15 cellular contexts compared by ENCODE assay signal in genomic region chr2:217929294-217929671, GRCh38.
DNase-seq lines count a peak whose midpoint lies in the region; ATAC-seq, FAIRE-seq and TF ChIP-seq lines count a peak whose summit lies in the region.
"Had no signal": no experiment of that assay in that cellular context is flagged by ENCODE, and none has a peak within 500 bp of the region (broad histone marks: within the 10 kb centered on the region; RNA-seq: fewer than 3 reads in every experiment).

No MANE protein-coding gene starts in this region.

- FAIRE-seq in astrocyte (lab: Jason Lieb, UNC) (no peak), kidney (lab: Jason Lieb, UNC) (no peak)
- FAIRE-seq: G401.6, GM18507, K562 had no signal

- no peak overlapping the region for H3K4me3 Mint-ChIP-seq in astrocyte (ENCODE audit: unreplicated experiment)
- H3K4me3 Mint-ChIP-seq in T-helper 2 cell treated with Interferon-gamma antibody and Interleukin-4, amounts not matched to agents 5 μg/mL and 100 μg/mL, for 36 hours = no peak overlapping the region
- H3K4me3 Mint-ChIP-seq: activated CD8-positive, alpha-beta T cell treated with anti-CD3 and anti-CD28 coated beads for 36 hours; brain; CD4-positive, alpha-beta memory T cell had no signal

- H3K4me3 ChIP-seq in astrocyte (ENCODE audit: insufficient read depth, low read depth, low read length) (no peak overlapping the region), kidney (ENCODE audit: low read length in 2 of 2) (peak overlapping the region in 1 of 2 donors; percentile 16), rectal smooth muscle tissue (ENCODE audit: low read length) (peak overlapping the region; percentile 53), upper lobe of right lung (no peak overlapping the region)
- H3K4me3 ChIP-seq: K562 had no signal

- H3K9me3 Mint-ChIP-seq in astrocyte (ENCODE audit: unreplicated experiment) = no peaks in the 10 kb centered on the region
- H3K9me3 Mint-ChIP-seq in T-helper 2 cell treated with Interferon-gamma antibody and Interleukin-4, amounts not matched to agents 5 μg/mL and 100 μg/mL, for 36 hours = no peaks in the 10 kb centered on the region
- H3K9me3 Mint-ChIP-seq: activated CD8-positive, alpha-beta T cell treated with anti-CD3 and anti-CD28 coated beads for 36 hours; activated T-helper 2 cell treated with anti-CD3 and anti-CD28 coated beads, Interferon-gamma antibody, Interleukin-2, Interleukin-4, amounts not matched to agents 10 μg/mL and 5 μg/mL and 100 μg/mL, durations not matched to agents 14 hours and 24 hours and 36 hours; brain; CD4-positive, alpha-beta memory T cell had no signal

- H4K20me1 ChIP-seq in astrocyte (ENCODE audit: insufficient read depth, low read length) = peaks cover 3% of the 10 kb centered on the region

- H2AFZ ChIP-seq in astrocyte (ENCODE audit: low read depth, low read length) = no peak overlapping the region

- no peaks in the 10 kb centered on the region for H3K27me3 Mint-ChIP-seq in astrocyte (ENCODE audit: low read depth, unreplicated experiment)
- peaks cover 8% of the 10 kb centered on the region for H3K27me3 Mint-ChIP-seq in T-helper 2 cell treated with Interferon-gamma antibody and Interleukin-4, amounts not matched to agents 5 μg/mL and 100 μg/mL, for 36 hours (ENCODE audit: low read depth)
- H3K27me3 Mint-ChIP-seq: brain had no signal

- TF ChIP-seq CTCF in astrocyte (IDR thresholded peaks at IDR 0.05; ENCODE audit: insufficient read depth, low read depth, low read length) (no peak), kidney (IDR thresholded peaks at IDR 0.05; ENCODE audit: borderline replicate concordance, extremely low read depth, insufficient read depth) (no peak), upper lobe of right lung (IDR thresholded peaks at IDR 0.05) (no peak), omental fat pad (IDR thresholded peaks at IDR 0.05) (no peak)

- peak; percentile 0 for ATAC-seq in upper lobe of right lung
- no peak for ATAC-seq in omental fat pad (ENCODE audit: low FRiP score)
- ATAC-seq in GM21381 (IDR thresholded peaks at IDR 0.05; ENCODE audit: unreplicated experiment) = no peak
- ATAC-seq: activated CD8-positive, alpha-beta T cell treated with anti-CD3 and anti-CD28 coated beads for 36 hours; K562 had no signal

- H3K27ac ChIP-seq in astrocyte (ENCODE audit: low read depth, low read length) = peak overlapping the region; percentile 24
- H3K27ac ChIP-seq in kidney (ENCODE audit: low read depth in 2 of 2, low read length in 2 of 2) = peak overlapping the region; percentile 91 to 94
- H3K27ac ChIP-seq in rectal smooth muscle tissue (ENCODE audit: low read depth, low read length) = peak overlapping the region; percentile 98
- peak overlapping the region; percentile 91 for H3K27ac ChIP-seq in upper lobe of right lung

- no peaks in the 10 kb centered on the region for H3K9me3 ChIP-seq in astrocyte (ENCODE audit: insufficient read depth, low read depth, low read length)
- H3K9me3 ChIP-seq in kidney (ENCODE audit: control insufficient read depth in 1 of 2, low read length in 2 of 2) = no peaks in the 10 kb centered on the region
- H3K9me3 ChIP-seq in upper lobe of right lung = no peaks in the 10 kb centered on the region

- peaks cover 90% of the 10 kb centered on the region for H3K4me1 Mint-ChIP-seq in astrocyte (ENCODE audit: low read depth, unreplicated experiment)
- peaks cover 9% of the 10 kb centered on the region for H3K4me1 Mint-ChIP-seq in T-helper 2 cell treated with Interferon-gamma antibody and Interleukin-4, amounts not matched to agents 5 μg/mL and 100 μg/mL, for 36 hours (ENCODE audit: low read depth)
- H3K4me1 Mint-ChIP-seq: CD4-positive, alpha-beta memory T cell had no signal

- H3K27me3 ChIP-seq in astrocyte (ENCODE audit: insufficient read depth, low read length) (no peaks in the 10 kb centered on the region), rectal smooth muscle tissue (ENCODE audit: control insufficient read depth, insufficient read depth, low read length) (no peaks in the 10 kb centered on the region), upper lobe of right lung (no peaks in the 10 kb centered on the region)

- H3K27ac Mint-ChIP-seq in astrocyte (ENCODE audit: unreplicated experiment) = no peak overlapping the region
- H3K27ac Mint-ChIP-seq in T-helper 2 cell treated with Interferon-gamma antibody and Interleukin-4, amounts not matched to agents 5 μg/mL and 100 μg/mL, for 36 hours = no peak overlapping the region
- H3K27ac Mint-ChIP-seq: activated CD8-positive, alpha-beta T cell treated with anti-CD3 and anti-CD28 coated beads for 36 hours; activated T-helper 2 cell treated with anti-CD3 and anti-CD28 coated beads, Interferon-gamma antibody, Interleukin-2, Interleukin-4, amounts not matched to agents 10 μg/mL and 5 μg/mL and 100 μg/mL, durations not matched to agents 14 hours and 24 hours and 36 hours had no signal

- DNase-seq in astrocyte (ENCODE audit: low read depth) (no peak), kidney (no peak), upper lobe of right lung (no peak), omental fat pad (ENCODE audit: low spot score) (no peak)
- no peak for DNase-seq in T-helper 2 cell treated with Interferon-gamma antibody and Interleukin-4, amounts not matched to agents 5 μg/mL and 100 μg/mL, for 36 hours (ENCODE audit: low spot score)
- DNase-seq: activated CD8-positive, alpha-beta T cell treated with anti-CD3 and anti-CD28 coated beads for 36 hours; CD4-positive, alpha-beta memory T cell; NCI-H1436 treated with DMSO at 0.1 percent for 48 hours had no signal

- H3K36me3 ChIP-seq in astrocyte (ENCODE audit: insufficient read depth, low read length) = peaks cover 9% of the 10 kb centered on the region
- H3K36me3 ChIP-seq in kidney (ENCODE audit: control insufficient read depth in 1 of 2, insufficient read depth in 2 of 2, low read length in 2 of 2) = peaks cover 4 to 43% of the 10 kb centered on the region in 2 donors
- no peaks in the 10 kb centered on the region for H3K36me3 ChIP-seq in rectal smooth muscle tissue (ENCODE audit: control insufficient read depth, insufficient read depth, low read length)
- H3K36me3 ChIP-seq in upper lobe of right lung = peaks cover 4% of the 10 kb centered on the region

- peaks cover 64% of the 10 kb centered on the region for H3K4me1 ChIP-seq in astrocyte (ENCODE audit: insufficient read depth, low read length)
- H3K4me1 ChIP-seq in kidney (ENCODE audit: control insufficient read depth in 1 of 2, insufficient read depth in 1 of 2, low read depth in 1 of 2, low read length in 2 of 2) = peaks cover 88 to 91% of the 10 kb centered on the region in 2 donors
- peaks cover 90% of the 10 kb centered on the region for H3K4me1 ChIP-seq in rectal smooth muscle tissue (ENCODE audit: control insufficient read depth, insufficient read depth, low read length)
- peaks cover 97% of the 10 kb centered on the region for H3K4me1 ChIP-seq in upper lobe of right lung

- peaks cover 99% of the 10 kb centered on the region for H3K79me2 ChIP-seq in astrocyte (ENCODE audit: insufficient read depth, low read length)

- no peak overlapping the region for H3K4me2 ChIP-seq in astrocyte (ENCODE audit: low read length)

- no peak overlapping the region for H3K9ac ChIP-seq in astrocyte (ENCODE audit: low read length)
- peak overlapping the region; percentile 46 to 49 for H3K9ac ChIP-seq in kidney (ENCODE audit: low read length in 2 of 2)
- H3K9ac ChIP-seq in rectal smooth muscle tissue (ENCODE audit: low read length) = peak overlapping the region; percentile 57

- peaks cover 21% of the 10 kb centered on the region for H3K36me3 Mint-ChIP-seq in astrocyte (ENCODE audit: low read depth, unreplicated experiment)
- no peaks in the 10 kb centered on the region for H3K36me3 Mint-ChIP-seq in T-helper 2 cell treated with Interferon-gamma antibody and Interleukin-4, amounts not matched to agents 5 μg/mL and 100 μg/mL, for 36 hours (ENCODE audit: low read depth)
- H3K36me3 Mint-ChIP-seq: brain; CD4-positive, alpha-beta memory T cell had no signal

- intact Hi-C loops in kidney (cut with DNase I) = no loop called here
- intact Hi-C loops in upper lobe of right lung (cut with DNase I) = no loop called here

Comparison
In these comparisons a context has a peak if more than half of its experiments do, and no peak if none do; other contexts are left out.
1. H3K27ac ChIP-seq: peak in every context shown above with its lines; median percentile 98 in rectal smooth muscle tissue; 92 in kidney; 91 in upper lobe of right lung; 24 in astrocyte.